Comparison of ENCODE assay signal across 13 cellular contexts in genomic region chr16:55832788-55833583, GRCh38. TPM values are rescaled to one million over a fixed set of nuclear protein-coding genes. Genes with fewer than 3 reads are reported as not detected.
DNase-seq lines count a peak whose midpoint lies in the region; ATAC-seq lines count a peak whose summit lies in the region.
"Had no signal": no experiment of that assay in that cellular context is flagged by ENCODE, and none has a peak within 500 bp of the region (broad histone marks: within the 10 kb centered on the region; RNA-seq: fewer than 3 reads in every experiment).

Gene CES1 (minus strand): TSS chr16:55833096. CDS start chr16:55833055, 41 bp downstream.

- no peaks in the 10 kb centered on the region for H3K9me3 ChIP-seq in adipocyte (ENCODE audit: control insufficient read depth, low read length)

- no peak within 1 kb of the TSS for H3K4me3 Mint-ChIP-seq in activated T-helper 17 cell treated with anti-CD3 and anti-CD28 coated beads, Interleukin-2, amount 50 U/mL, for 72 hours
- H3K4me3 Mint-ChIP-seq: activated CD4-positive, alpha-beta T cell treated with anti-CD3 and anti-CD28 coated beads for 36 hours; activated naive CD4-positive, alpha-beta T cell treated with anti-CD3 and anti-CD28 coated beads, Interleukin-2, amount 10 ng/mL, durations not matched to agents 7 days and 5 days had no signal

- no peak within 1 kb of the TSS for H3K27ac Mint-ChIP-seq in activated T-helper 17 cell treated with anti-CD3 and anti-CD28 coated beads, Interleukin-2, amount 50 U/mL, for 72 hours
- H3K27ac Mint-ChIP-seq: activated CD4-positive, alpha-beta T cell treated with anti-CD3 and anti-CD28 coated beads for 36 hours; activated naive CD4-positive, alpha-beta T cell treated with anti-CD3 and anti-CD28 coated beads, Interleukin-2, amount 10 ng/mL, durations not matched to agents 7 days and 5 days had no signal

- H3K9ac ChIP-seq in adipocyte (ENCODE audit: low read length), result peak within 1 kb of the TSS; percentile 22
- H3K9ac ChIP-seq in rectal smooth muscle tissue (ENCODE audit: low read length), result no peak within 1 kb of the TSS

- H3K27ac ChIP-seq in rectal smooth muscle tissue (ENCODE audit: low read depth, low read length), result peak within 1 kb of the TSS; percentile 78
- H3K27ac ChIP-seq: dorsolateral prefrontal cortex had no signal

- peaks cover 13% of the 10 kb centered on the region for H3K27me3 ChIP-seq in adipocyte (replicated peaks; ENCODE audit: control insufficient read depth, insufficient read depth, low read length)
- H3K27me3 ChIP-seq in rectal smooth muscle tissue (ENCODE audit: control insufficient read depth, insufficient read depth, low read length), result no peaks in the 10 kb centered on the region

- no peaks in the 10 kb centered on the region for H3K4me1 Mint-ChIP-seq in activated T-helper 17 cell treated with anti-CD3 and anti-CD28 coated beads, Interleukin-2, amount 50 U/mL, for 72 hours
- H3K4me1 Mint-ChIP-seq: activated CD4-positive, alpha-beta T cell treated with anti-CD3 and anti-CD28 coated beads for 36 hours; activated naive CD4-positive, alpha-beta T cell treated with anti-CD3 and anti-CD28 coated beads, Interleukin-2, amount 10 ng/mL, durations not matched to agents 7 days and 5 days had no signal

- H3K9me3 Mint-ChIP-seq in activated T-helper 17 cell treated with anti-CD3 and anti-CD28 coated beads, Interleukin-2, amount 50 U/mL, for 72 hours, result no peaks in the 10 kb centered on the region
- H3K9me3 Mint-ChIP-seq: activated naive CD4-positive, alpha-beta T cell treated with anti-CD3 and anti-CD28 coated beads, Interleukin-2, amount 10 ng/mL, durations not matched to agents 7 days and 5 days had no signal

- no peaks in the 10 kb centered on the region for H3K36me3 ChIP-seq in adipocyte (ENCODE audit: control insufficient read depth, insufficient read depth, low read length, severe bottlenecking)
- H3K36me3 ChIP-seq in rectal smooth muscle tissue (ENCODE audit: control insufficient read depth, insufficient read depth, low read length), result no peaks in the 10 kb centered on the region

- DNase-seq in ELF-1 (ENCODE audit: low read depth, low spot score), result peak; percentile 91
- no peak for DNase-seq in adipocyte (ENCODE audit: low read depth)
- peak; percentile 82 for DNase-seq in islet precursor cell
- no peak for DNase-seq in hippocampal formation (lab: John Stamatoyannopoulos, UW)
- no peak for DNase-seq in NCI-H226
- DNase-seq: activated CD4-positive, alpha-beta T cell treated with anti-CD3 and anti-CD28 coated beads for 36 hours; activated naive CD4-positive, alpha-beta T cell treated with anti-CD3 and anti-CD28 coated beads, Interleukin-2, amount 10 ng/mL, durations not matched to agents 7 days and 5 days; dorsolateral prefrontal cortex; GDM1; NCI-H187 had no signal

- H3K4me1 ChIP-seq in adipocyte (ENCODE audit: control insufficient read depth, insufficient read depth, low read length), result peaks cover 23% of the 10 kb centered on the region
- H3K4me1 ChIP-seq in rectal smooth muscle tissue (ENCODE audit: control insufficient read depth, insufficient read depth, low read length), result no peaks in the 10 kb centered on the region

- peaks cover 9% of the 10 kb centered on the region for H3K27me3 Mint-ChIP-seq in activated T-helper 17 cell treated with anti-CD3 and anti-CD28 coated beads, Interleukin-2, amount 50 U/mL, for 72 hours

- H3K4me3 ChIP-seq in adipocyte (ENCODE audit: low read length) (peak within 1 kb of the TSS; percentile 48), rectal smooth muscle tissue (ENCODE audit: low read length) (peak within 1 kb of the TSS; percentile 34)

- ATAC-seq in HG03045 (IDR thresholded peaks at IDR 0.05; ENCODE audit: unreplicated experiment), result no peak
- no peak for ATAC-seq in activated T-helper 17 cell treated with anti-CD3 and anti-CD28 coated beads, Interleukin-2, amount 50 U/mL, for 72 hours (replicated peaks)
- ATAC-seq: activated CD4-positive, alpha-beta T cell treated with anti-CD3 and anti-CD28 coated beads for 36 hours had no signal

- H3K36me3 Mint-ChIP-seq in activated T-helper 17 cell treated with anti-CD3 and anti-CD28 coated beads, Interleukin-2, amount 50 U/mL, for 72 hours (ENCODE audit: low read depth), result no peaks in the 10 kb centered on the region
- H3K36me3 Mint-ChIP-seq: activated naive CD4-positive, alpha-beta T cell treated with anti-CD3 and anti-CD28 coated beads, Interleukin-2, amount 10 ng/mL, durations not matched to agents 7 days and 5 days had no signal

RNA-seq across cellular contexts. Expression of gene CES1, which starts in this region (rescaled TPM):
- total RNA-seq in activated T-helper 17 cell treated with anti-CD3 and anti-CD28 coated beads, Interleukin-2, amount 50 U/mL, for 72 hours, result not detected
- total RNA-seq: activated CD4-positive, alpha-beta T cell treated with anti-CD3 and anti-CD28 coated beads for 36 hours had no signal

Comparison
In these comparisons a context has a peak if more than half of its experiments do, and no peak if none do; other contexts are left out.
1. DNase-seq: peak in ELF-1 (single experiment) and islet precursor cell (single experiment); none in adipocyte (single experiment), hippocampal formation (0 of 2) and NCI-H226 (single experiment).